ENCODE assay signal across 1 cellular context in the genomic region with DNA sequence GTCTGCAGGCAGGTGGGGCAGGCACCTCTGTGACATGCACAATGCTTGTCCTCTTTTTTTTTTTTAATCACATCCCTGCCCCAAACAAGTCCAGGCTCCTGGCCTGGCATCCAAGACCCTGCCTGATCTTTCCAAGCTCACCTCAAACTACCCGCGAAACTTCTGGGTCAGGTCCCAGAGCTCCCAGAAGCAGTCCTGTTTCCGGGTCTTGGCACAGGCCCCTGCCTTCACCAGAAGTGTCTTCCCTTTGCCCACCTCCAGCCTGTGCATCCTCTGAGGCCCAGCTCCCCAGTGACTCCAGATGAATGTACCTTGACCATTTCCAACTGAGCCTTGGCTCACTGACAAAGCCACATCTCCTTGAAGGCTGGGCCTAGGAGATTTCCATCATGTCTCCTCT.
TF ChIP-seq lines count a peak whose summit lies in the region.

No MANE protein-coding gene starts in this region.

TF ChIP-seq in H1, 55 proteins besides CTCF, POLR2A, EP300 and RAD21 (continued from another document):
- TF ChIP-seq CHD7 (IDR thresholded peaks at IDR 0.05; ENCODE audit: insufficient replicate concordance, low read length), result no peak
- TF ChIP-seq BCL11A (IDR thresholded peaks at IDR 0.05; ENCODE audit: low read depth in 2 of 2, low read length in 2 of 2), result no peak
- TF ChIP-seq ZNF274 (IDR thresholded peaks at IDR 0.05; ENCODE audit: borderline replicate concordance, extremely low read depth, low read length), result no peak
- TF ChIP-seq NANOG (IDR thresholded peaks at IDR 0.05; ENCODE audit: insufficient read depth, low read depth, low read length, poor library complexity, severe bottlenecking), result no peak
- no peak for TF ChIP-seq CREB1 (IDR thresholded peaks at IDR 0.05)
- TF ChIP-seq HDAC6 (IDR thresholded peaks at IDR 0.05; ENCODE audit: low read depth, low read length), result no peak
- TF ChIP-seq TAF1 (IDR thresholded peaks at IDR 0.05; ENCODE audit: low read depth, low read length), result no peak
- no peak for TF ChIP-seq GTF2F1 (IDR thresholded peaks at IDR 0.05; ENCODE audit: borderline replicate concordance, low read depth, low read length)
- TF ChIP-seq GABPA (IDR thresholded peaks at IDR 0.05; ENCODE audit: borderline replicate concordance, insufficient read depth, low read length), result no peak
- no peak for TF ChIP-seq MAFK (IDR thresholded peaks at IDR 0.05; ENCODE audit: low read depth, low read length)
- no peak for TF ChIP-seq RFX5 (IDR thresholded peaks at IDR 0.05; ENCODE audit: borderline replicate concordance, low read depth, low read length)
- no peak for TF ChIP-seq BACH1 (IDR thresholded peaks at IDR 0.05; ENCODE audit: low read length)
TF ChIP-seq in H1: peak in this region for 0.
